ENCODE assay signal across 8 cellular contexts in genomic region chr5:65037845-65038815, GRCh38.
A peak's percentile ranks its signal among the peaks of the same experiment; 100 is the strongest.
DNase-seq lines count a peak whose midpoint lies in the region; FAIRE-seq and TF ChIP-seq lines count a peak whose summit lies in the region.

No MANE protein-coding gene starts in this region.

- no peaks in the 10 kb centered on the region for H3K27me3 Mint-ChIP-seq in T-helper 1 cell treated with Interleukin-12 subunit alpha and Interleukin-12 subunit beta and Interleukin-4 antibody, amounts not matched to agents 30 μg/mL and 1 μg/mL, for 36 hours (ENCODE audit: low read depth)

- no peak for TF ChIP-seq EP300 in esophagus muscularis mucosa (IDR thresholded peaks at IDR 0.05)

- H3K4me1 ChIP-seq in esophagus muscularis mucosa (peaks cover 25 to 41% (median 32%) of the 10 kb centered on the region in 4 donors), small intestine (ENCODE audit: control insufficient read depth in 2 of 2, insufficient read depth in 1 of 2, low read depth in 1 of 2, low read length in 1 of 2) (peaks cover 0 to 2% of the 10 kb centered on the region in 2 donors)

- H3K27me3 ChIP-seq in esophagus muscularis mucosa, result no peaks in the 10 kb centered on the region
- H3K27me3 ChIP-seq in small intestine (ENCODE audit: control insufficient read depth in 2 of 2, insufficient read depth in 2 of 2, low read length in 2 of 2), result no peaks in the 10 kb centered on the region

- TF ChIP-seq POLR2A in esophagus muscularis mucosa (IDR thresholded peaks at IDR 0.05; ENCODE audit: low read depth) (no peak), H54 (IDR thresholded peaks at IDR 0.05; ENCODE audit: low read depth, low read length) (no peak)

- H3K9me3 ChIP-seq in esophagus muscularis mucosa (no peaks in the 10 kb centered on the region), small intestine (ENCODE audit: control insufficient read depth, low read depth) (no peaks in the 10 kb centered on the region)

- no peak for FAIRE-seq in small intestine (lab: Jason Lieb, UNC)
- FAIRE-seq in H54 (lab: Jason Lieb, UNC), result no peak

- peaks cover 31% of the 10 kb centered on the region for H3K4me1 Mint-ChIP-seq in T-helper 1 cell treated with Interleukin-12 subunit alpha and Interleukin-12 subunit beta and Interleukin-4 antibody, amounts not matched to agents 30 μg/mL and 1 μg/mL, for 36 hours (ENCODE audit: low read depth)

- H3K9me3 Mint-ChIP-seq in T-helper 1 cell treated with Interleukin-12 subunit alpha and Interleukin-12 subunit beta and Interleukin-4 antibody, amounts not matched to agents 30 μg/mL and 1 μg/mL, for 36 hours, result no peaks in the 10 kb centered on the region

- H3K27ac ChIP-seq in esophagus muscularis mucosa (replicated peaks in 1 of 4), result peak overlapping the region; percentile 90 to 95 (median 94)
- H3K27ac ChIP-seq in small intestine (ENCODE audit: low read depth in 1 of 2, low read length in 1 of 2), result peak overlapping the region in 1 of 2 donors; percentile 60

- TF ChIP-seq CTCF in esophagus muscularis mucosa (IDR thresholded peaks at IDR 0.05), result peak in 2 of 3 experiments; percentile 11 to 28

- H3K36me3 Mint-ChIP-seq in T-helper 1 cell treated with Interleukin-12 subunit alpha and Interleukin-12 subunit beta and Interleukin-4 antibody, amounts not matched to agents 30 μg/mL and 1 μg/mL, for 36 hours (ENCODE audit: low read depth), result no peaks in the 10 kb centered on the region

- intact Hi-C loops in esophagus muscularis mucosa (cut with DNase I), result loop anchor here (5.0 to 10.0 kb wide), 3 partner anchors 64 to 444 kb away; partner anchors contain the start of gene ADAMTS6

- H3K4me3 Mint-ChIP-seq in T-helper 1 cell treated with Interleukin-12 subunit alpha and Interleukin-12 subunit beta and Interleukin-4 antibody, amounts not matched to agents 30 μg/mL and 1 μg/mL, for 36 hours, result no peak overlapping the region

- WGBS in esophagus muscularis mucosa, result 64% methylated on average over 9 of the region's 9 CpGs
- WGBS in small intestine, 3 donors, result 65 to 74% (median 68%) methylated on average over 9 of the region's 9 CpGs

- H3K36me3 ChIP-seq in esophagus muscularis mucosa (no peaks in the 10 kb centered on the region), small intestine (ENCODE audit: control insufficient read depth in 2 of 2, insufficient read depth in 2 of 2, low read length in 2 of 2) (no peaks in the 10 kb centered on the region)

- no peak overlapping the region for H3K4me3 ChIP-seq in esophagus muscularis mucosa
- no peak overlapping the region for H3K4me3 ChIP-seq in small intestine (ENCODE audit: low read depth in 1 of 2, low read length in 2 of 2)

- peak overlapping the region; percentile 41 for H3K27ac Mint-ChIP-seq in T-helper 1 cell treated with Interleukin-12 subunit alpha and Interleukin-12 subunit beta and Interleukin-4 antibody, amounts not matched to agents 30 μg/mL and 1 μg/mL, for 36 hours

- DNase-seq in T-helper 1 cell (no peak), NCI-H82 treated with DMSO at 0.1 percent for 48 hours (lab: John Stamatoyannopoulos, UW; ENCODE audit: unreplicated experiment) (peak; percentile 7), esophagus muscularis mucosa (ENCODE audit: extremely low spot score) (no peak), small intestine (peak; percentile 69), H54 (ENCODE audit: insufficient read length, low spot score) (no peak), hypothalamus (lab: John Stamatoyannopoulos, UW) (no peak), globus pallidus (ENCODE audit: low spot score) (no peak)

Comparison
In these comparisons a context has a peak if more than half of its experiments do, and no peak if none do; other contexts are left out.
1. DNase-seq: peak in NCI-H82 treated with DMSO at 0.1 percent for 48 hours (single experiment) and small intestine (single experiment); none in T-helper 1 cell (0 of 5), esophagus muscularis mucosa (single experiment), H54 (single experiment), hypothalamus (0 of 51) and globus pallidus (single experiment).